8 cellular contexts compared by ENCODE assay signal in the genomic region with DNA sequence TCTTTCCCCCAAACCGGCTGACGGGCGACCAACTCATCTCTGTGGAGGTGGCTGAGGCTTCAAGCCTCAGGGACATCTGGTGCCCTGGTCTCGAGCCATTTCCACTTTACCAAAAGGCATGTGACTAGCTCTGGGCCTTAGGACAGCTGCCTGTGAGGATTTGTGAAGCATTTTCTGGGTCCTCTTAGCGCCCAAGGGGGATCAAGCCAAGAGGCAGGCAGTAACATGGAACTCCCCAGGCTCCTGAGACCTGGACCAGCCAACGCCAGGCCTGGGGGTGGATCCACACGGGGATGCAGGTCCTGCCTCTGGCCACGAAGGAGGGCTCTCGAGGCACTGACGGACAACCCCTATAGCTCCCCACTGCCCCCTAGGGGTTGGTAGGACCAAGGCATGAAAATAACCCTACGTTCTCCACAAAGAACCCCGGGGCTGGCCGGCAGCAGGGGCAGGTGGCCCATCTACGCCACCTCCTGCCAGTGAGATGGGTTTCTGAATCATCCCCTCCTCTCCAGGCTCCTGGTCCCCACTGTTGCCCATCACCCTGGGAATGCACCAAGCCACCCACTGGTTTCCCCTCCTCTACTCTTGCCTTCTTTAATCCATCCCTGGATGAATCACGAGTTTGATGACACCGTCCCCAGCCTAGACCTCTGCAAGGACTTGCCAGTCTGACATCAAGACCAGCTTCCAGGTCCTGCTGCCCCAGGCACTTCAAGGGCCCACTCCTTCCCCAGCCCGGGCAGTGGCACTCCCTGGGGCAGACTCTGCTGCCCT. TPM values are rescaled to one million over a fixed set of nuclear protein-coding genes. Genes with fewer than 3 reads are reported as not detected.
DNase-seq lines count a peak whose midpoint lies in the region; ATAC-seq and TF ChIP-seq lines count a peak whose summit lies in the region.

No MANE protein-coding gene starts in this region.

- peak; percentile 27 for ATAC-seq in effector memory CD8-positive, alpha-beta T cell (replicated peaks)
- ATAC-seq in GM21619 (IDR thresholded peaks at IDR 0.05; ENCODE audit: unreplicated experiment) (no peak), HG03442 (IDR thresholded peaks at IDR 0.05; ENCODE audit: unreplicated experiment) (no peak)

- TF ChIP-seq CTCF in AG09309 (IDR thresholded peaks at IDR 0.05; ENCODE audit: control insufficient read depth, insufficient read depth, low read depth, low read length, missing control alignments): peak; percentile 57
- peak; percentile 33 for TF ChIP-seq CTCF in GM13977 (IDR thresholded peaks at IDR 0.05; ENCODE audit: extremely low read depth, insufficient read depth, missing control alignments)
- peak; percentile 45 for TF ChIP-seq CTCF in RWPE1 (conservative IDR thresholded peaks at IDR 0.05; ENCODE audit: low read depth)

- POLR2A ChIA-PET in RWPE1 (lab: Yijun Ruan, JAX; ENCODE audit: low non-redundant PET): no interaction called here

- CTCF ChIA-PET in RWPE1 (lab: Yijun Ruan, JAX): no interaction called here

- peaks cover 46% of the 10 kb centered on the region for H3K36me3 Mint-ChIP-seq in effector memory CD8-positive, alpha-beta T cell (ENCODE audit: insufficient read depth)

- H3K27me3 Mint-ChIP-seq in effector memory CD8-positive, alpha-beta T cell: no peaks in the 10 kb centered on the region

- H3K9me3 Mint-ChIP-seq in effector memory CD8-positive, alpha-beta T cell: no peaks in the 10 kb centered on the region

- no peak for DNase-seq in AG09309 (ENCODE audit: low read depth)
- DNase-seq in GM13977 (ENCODE audit: low spot score): no peak
- DNase-seq in RWPE1 (ENCODE audit: low spot score): peak; percentile 27
- DNase-seq in effector memory CD8-positive, alpha-beta T cell: no peak
- peak; percentile 64 for DNase-seq in myocyte (ENCODE audit: low read depth)
- no peak for DNase-seq in amniotic stem cell (lab: John Stamatoyannopoulos, UW)

- H3K4me1 Mint-ChIP-seq in effector memory CD8-positive, alpha-beta T cell (ENCODE audit: low read depth in 2 of 2): peaks cover 0 to 1% of the 10 kb centered on the region in 2 donors

- peak overlapping the region; percentile 100 for H3K27ac ChIP-seq in RWPE1

- H3K27ac Mint-ChIP-seq in effector memory CD8-positive, alpha-beta T cell: peak overlapping the region; percentile 49 to 57

- H3K4me3 ChIP-seq in AG09309 (ENCODE audit: control insufficient read depth, low read depth, low read length): no peak overlapping the region

- in situ Hi-C loops in GM13977 (cut with MboI; ENCODE audit: low pct_unique_long_range_greater_than_20kb, low sequenced_read_pairs, unreplicated experiment): no loop called here

- H3K4me3 Mint-ChIP-seq in effector memory CD8-positive, alpha-beta T cell: no peak overlapping the region

RNA-seq across cellular contexts. Expression of a gene that starts 7.0 kb away (rescaled TPM):
- total RNA-seq in myocyte: 64.6 and 65.2 TPM in 2 replicates
- polyA plus RNA-seq in myocyte (2012): 274 TPM

RNA-seq across cellular contexts. Expression of a gene that starts 37.8 kb away (rescaled TPM):
- total RNA-seq in myocyte: 3.7 and 7.5 TPM in 2 replicates
- 8.0 TPM for polyA plus RNA-seq in myocyte (2012)

RNA-seq across cellular contexts. Expression of a gene that starts 46.5 kb away (rescaled TPM):
- 44.7 and 49.4 TPM in 2 replicates for total RNA-seq in myocyte
- polyA plus RNA-seq in myocyte (2012): 38.3 TPM

Comparison
In these comparisons a context has a peak if more than half of its experiments do, and no peak if none do; other contexts are left out.
1. DNase-seq: peak in RWPE1 (single experiment) and myocyte (single experiment); none in AG09309 (single experiment), GM13977 (single experiment), effector memory CD8-positive, alpha-beta T cell (0 of 3) and amniotic stem cell (single experiment).
2. Peak in every context shown above with its lines, with median percentiles within 50 percentile points of each other: CTCF ChIP-seq.